Comparison of ENCODE assay signal across 1 cellular context in the genomic region with DNA sequence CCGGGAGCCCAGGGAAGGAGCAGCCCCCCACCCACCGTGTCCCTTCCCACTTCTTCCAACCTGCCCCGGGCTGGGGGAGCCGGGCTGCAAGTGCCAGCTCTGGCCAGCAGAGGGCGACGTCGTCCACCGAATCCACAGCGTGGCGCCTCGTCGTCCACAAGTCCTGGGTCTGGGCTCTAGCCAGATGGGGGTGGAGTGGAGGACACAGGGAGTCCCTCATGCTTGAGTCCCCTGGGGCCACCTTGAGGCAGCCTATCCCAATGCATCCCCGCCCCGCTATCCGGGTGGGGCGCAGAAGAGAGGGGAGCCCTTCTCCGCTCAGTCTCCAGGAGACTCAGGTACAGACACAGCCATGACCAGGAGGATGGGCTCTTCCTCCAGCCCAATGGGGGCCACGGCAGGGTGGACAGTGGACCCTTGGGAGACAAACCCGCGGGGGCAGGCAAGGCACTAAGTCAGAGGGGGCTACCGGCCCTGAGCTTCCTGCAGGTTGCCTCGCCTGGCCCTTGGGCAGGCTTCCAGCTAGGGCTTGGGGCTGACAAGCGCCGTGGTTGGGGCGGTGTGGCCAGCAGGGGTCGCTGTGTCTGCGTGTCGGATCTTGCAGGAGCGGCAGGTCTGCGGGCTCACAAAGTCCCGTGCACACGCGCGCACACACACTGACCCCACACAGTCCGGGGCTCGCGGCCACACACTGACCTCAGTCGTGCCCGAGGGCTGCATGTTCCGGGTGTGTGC.
TF ChIP-seq lines count a peak whose summit lies in the region.

No MANE protein-coding gene starts in this region.

TF ChIP-seq in K562, 482 proteins besides CTCF, POLR2A, EP300 and RAD21 (continues in another document):
- TF ChIP-seq PHF8 (IDR thresholded peaks at IDR 0.05; ENCODE audit: borderline replicate concordance, low read length): peak; percentile 40; the same call in 1 of the 2 replicates
- TF ChIP-seq ARID1B (IDR thresholded peaks at IDR 0.05): peak; percentile 43
- peak; percentile 83 for TF ChIP-seq CBFB (CRISPR knock-in tag; IDR thresholded peaks at IDR 0.05)
- TF ChIP-seq L3MBTL2 (IDR thresholded peaks at IDR 0.05): peak; percentile 67
- TF ChIP-seq ZNF764 (CRISPR knock-in tag; IDR thresholded peaks at IDR 0.05; ENCODE audit: low read depth): peak; percentile 89
- TF ChIP-seq, protein P1, sequence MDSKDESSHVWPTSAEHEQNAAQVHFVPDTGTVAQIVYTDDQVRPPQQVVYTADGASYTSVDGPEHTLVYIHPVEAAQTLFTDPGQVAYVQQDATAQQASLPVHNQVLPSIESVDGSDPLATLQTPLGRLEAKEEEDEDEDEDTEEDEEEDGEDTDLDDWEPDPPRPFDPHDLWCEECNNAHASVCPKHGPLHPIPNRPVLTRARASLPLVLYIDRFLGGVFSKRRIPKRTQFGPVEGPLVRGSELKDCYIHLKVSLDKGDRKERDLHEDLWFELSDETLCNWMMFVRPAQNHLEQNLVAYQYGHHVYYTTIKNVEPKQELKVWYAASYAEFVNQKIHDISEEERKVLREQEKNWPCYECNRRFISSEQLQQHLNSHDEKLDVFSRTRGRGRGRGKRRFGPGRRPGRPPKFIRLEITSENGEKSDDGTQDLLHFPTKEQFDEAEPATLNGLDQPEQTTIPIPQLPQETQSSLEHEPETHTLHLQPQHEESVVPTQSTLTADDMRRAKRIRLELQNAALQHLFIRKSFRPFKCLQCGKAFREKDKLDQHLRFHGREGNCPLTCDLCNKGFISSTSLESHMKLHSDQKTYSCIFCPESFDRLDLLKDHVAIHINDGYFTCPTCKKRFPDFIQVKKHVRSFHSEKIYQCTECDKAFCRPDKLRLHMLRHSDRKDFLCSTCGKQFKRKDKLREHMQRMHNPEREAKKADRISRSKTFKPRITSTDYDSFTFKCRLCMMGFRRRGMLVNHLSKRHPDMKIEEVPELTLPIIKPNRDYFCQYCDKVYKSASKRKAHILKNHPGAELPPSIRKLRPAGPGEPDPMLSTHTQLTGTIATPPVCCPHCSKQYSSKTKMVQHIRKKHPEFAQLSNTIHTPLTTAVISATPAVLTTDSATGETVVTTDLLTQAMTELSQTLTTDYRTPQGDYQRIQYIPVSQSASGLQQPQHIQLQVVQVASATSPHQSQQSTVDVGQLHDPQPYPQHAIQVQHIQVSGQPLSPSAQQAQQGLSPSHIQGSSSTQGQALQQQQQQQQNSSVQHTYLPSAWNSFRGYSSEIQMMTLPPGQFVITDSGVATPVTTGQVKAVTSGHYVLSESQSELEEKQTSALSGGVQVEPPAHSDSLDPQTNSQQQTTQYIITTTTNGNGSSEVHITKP (IDR thresholded peaks at IDR 0.05; ENCODE audit: partially characterized antibody): peak; percentile 34
- TF ChIP-seq RBFOX2 (IDR thresholded peaks at IDR 0.05; ENCODE audit: low read depth, low read length): peak; percentile 51
- peak in 1 of 2 experiments; percentile 50; a peak in 1 of 4 replicates for TF ChIP-seq TEAD1 (CRISPR knock-in tag; IDR thresholded peaks at IDR 0.05)
- peak; percentile 59; the same call in 1 of the 2 replicates for TF ChIP-seq KLF1 (tag; IDR thresholded peaks at IDR 0.05)
- peak; percentile 26; the same call in 1 of the 2 replicates for TF ChIP-seq KLF6 (CRISPR knock-in tag; IDR thresholded peaks at IDR 0.05; ENCODE audit: borderline replicate concordance)
- TF ChIP-seq, protein P2, sequence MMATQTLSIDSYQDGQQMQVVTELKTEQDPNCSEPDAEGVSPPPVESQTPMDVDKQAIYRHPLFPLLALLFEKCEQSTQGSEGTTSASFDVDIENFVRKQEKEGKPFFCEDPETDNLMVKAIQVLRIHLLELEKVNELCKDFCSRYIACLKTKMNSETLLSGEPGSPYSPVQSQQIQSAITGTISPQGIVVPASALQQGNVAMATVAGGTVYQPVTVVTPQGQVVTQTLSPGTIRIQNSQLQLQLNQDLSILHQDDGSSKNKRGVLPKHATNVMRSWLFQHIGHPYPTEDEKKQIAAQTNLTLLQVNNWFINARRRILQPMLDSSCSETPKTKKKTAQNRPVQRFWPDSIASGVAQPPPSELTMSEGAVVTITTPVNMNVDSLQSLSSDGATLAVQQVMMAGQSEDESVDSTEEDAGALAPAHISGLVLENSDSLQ (IDR thresholded peaks at IDR 0.05): no peak
- TF ChIP-seq CTBP1 (IDR thresholded peaks at IDR 0.05; ENCODE audit: borderline replicate concordance): peak; percentile 71; the same call in 1 of the 2 replicates
- TF ChIP-seq DPF2 (IDR thresholded peaks at IDR 0.05): peak; percentile 38; the same call in 1 of the 2 replicates
- TF ChIP-seq, protein P3, sequence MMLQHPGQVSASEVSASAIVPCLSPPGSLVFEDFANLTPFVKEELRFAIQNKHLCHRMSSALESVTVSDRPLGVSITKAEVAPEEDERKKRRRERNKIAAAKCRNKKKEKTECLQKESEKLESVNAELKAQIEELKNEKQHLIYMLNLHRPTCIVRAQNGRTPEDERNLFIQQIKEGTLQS (IDR thresholded peaks at IDR 0.05): no peak
- TF ChIP-seq, protein P3 (CRISPR knock-in tag; conservative IDR thresholded peaks at IDR 0.05): 0 out of 2 replicates have a peak, but pooled peaks have one; percentile 7
- TF ChIP-seq, protein P4, sequence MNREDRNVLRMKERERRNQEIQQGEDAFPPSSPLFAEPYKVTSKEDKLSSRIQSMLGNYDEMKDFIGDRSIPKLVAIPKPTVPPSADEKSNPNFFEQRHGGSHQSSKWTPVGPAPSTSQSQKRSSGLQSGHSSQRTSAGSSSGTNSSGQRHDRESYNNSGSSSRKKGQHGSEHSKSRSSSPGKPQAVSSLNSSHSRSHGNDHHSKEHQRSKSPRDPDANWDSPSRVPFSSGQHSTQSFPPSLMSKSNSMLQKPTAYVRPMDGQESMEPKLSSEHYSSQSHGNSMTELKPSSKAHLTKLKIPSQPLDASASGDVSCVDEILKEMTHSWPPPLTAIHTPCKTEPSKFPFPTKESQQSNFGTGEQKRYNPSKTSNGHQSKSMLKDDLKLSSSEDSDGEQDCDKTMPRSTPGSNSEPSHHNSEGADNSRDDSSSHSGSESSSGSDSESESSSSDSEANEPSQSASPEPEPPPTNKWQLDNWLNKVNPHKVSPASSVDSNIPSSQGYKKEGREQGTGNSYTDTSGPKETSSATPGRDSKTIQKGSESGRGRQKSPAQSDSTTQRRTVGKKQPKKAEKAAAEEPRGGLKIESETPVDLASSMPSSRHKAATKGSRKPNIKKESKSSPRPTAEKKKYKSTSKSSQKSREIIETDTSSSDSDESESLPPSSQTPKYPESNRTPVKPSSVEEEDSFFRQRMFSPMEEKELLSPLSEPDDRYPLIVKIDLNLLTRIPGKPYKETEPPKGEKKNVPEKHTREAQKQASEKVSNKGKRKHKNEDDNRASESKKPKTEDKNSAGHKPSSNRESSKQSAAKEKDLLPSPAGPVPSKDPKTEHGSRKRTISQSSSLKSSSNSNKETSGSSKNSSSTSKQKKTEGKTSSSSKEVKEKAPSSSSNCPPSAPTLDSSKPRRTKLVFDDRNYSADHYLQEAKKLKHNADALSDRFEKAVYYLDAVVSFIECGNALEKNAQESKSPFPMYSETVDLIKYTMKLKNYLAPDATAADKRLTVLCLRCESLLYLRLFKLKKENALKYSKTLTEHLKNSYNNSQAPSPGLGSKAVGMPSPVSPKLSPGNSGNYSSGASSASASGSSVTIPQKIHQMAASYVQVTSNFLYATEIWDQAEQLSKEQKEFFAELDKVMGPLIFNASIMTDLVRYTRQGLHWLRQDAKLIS (CRISPR knock-in tag; IDR thresholded peaks at IDR 0.05): peak; percentile 75; the same call in 1 of the 2 replicates
- peak; percentile 67; the same call in 1 of the 2 replicates for TF ChIP-seq RB1 (IDR thresholded peaks at IDR 0.05; ENCODE audit: low read depth)
- TF ChIP-seq STAG1 (CRISPR knock-in tag; IDR thresholded peaks at IDR 0.05; ENCODE audit: borderline replicate concordance): peak; percentile 96
- TF ChIP-seq YY1 (IDR thresholded peaks at IDR 0.05; ENCODE audit: borderline replicate concordance in 1 of 3, control insufficient read depth in 1 of 3, extremely low read depth in 1 of 3, insufficient read depth in 3 of 3, insufficient read length in 1 of 3, insufficient replicate concordance in 2 of 3, low read depth in 1 of 3, low read length in 2 of 3): peak in 2 of 3 experiments; percentile 24 to 31
- no peak for TF ChIP-seq HEY1 (CRISPR knock-in tag; IDR thresholded peaks at IDR 0.05; ENCODE audit: borderline replicate concordance)
- 0 out of 2 replicates have a peak, but pooled peaks have one; percentile 69 for TF ChIP-seq ARID2 (IDR thresholded peaks at IDR 0.05)
- TF ChIP-seq, protein P5, sequence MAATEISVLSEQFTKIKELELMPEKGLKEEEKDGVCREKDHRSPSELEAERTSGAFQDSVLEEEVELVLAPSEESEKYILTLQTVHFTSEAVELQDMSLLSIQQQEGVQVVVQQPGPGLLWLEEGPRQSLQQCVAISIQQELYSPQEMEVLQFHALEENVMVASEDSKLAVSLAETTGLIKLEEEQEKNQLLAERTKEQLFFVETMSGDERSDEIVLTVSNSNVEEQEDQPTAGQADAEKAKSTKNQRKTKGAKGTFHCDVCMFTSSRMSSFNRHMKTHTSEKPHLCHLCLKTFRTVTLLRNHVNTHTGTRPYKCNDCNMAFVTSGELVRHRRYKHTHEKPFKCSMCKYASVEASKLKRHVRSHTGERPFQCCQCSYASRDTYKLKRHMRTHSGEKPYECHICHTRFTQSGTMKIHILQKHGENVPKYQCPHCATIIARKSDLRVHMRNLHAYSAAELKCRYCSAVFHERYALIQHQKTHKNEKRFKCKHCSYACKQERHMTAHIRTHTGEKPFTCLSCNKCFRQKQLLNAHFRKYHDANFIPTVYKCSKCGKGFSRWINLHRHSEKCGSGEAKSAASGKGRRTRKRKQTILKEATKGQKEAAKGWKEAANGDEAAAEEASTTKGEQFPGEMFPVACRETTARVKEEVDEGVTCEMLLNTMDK (IDR thresholded peaks at IDR 0.05; ENCODE audit: borderline replicate concordance, insufficient read depth, low read depth, low read length, poor library complexity, severe bottlenecking): peak; percentile 55
- TF ChIP-seq, protein P6, sequence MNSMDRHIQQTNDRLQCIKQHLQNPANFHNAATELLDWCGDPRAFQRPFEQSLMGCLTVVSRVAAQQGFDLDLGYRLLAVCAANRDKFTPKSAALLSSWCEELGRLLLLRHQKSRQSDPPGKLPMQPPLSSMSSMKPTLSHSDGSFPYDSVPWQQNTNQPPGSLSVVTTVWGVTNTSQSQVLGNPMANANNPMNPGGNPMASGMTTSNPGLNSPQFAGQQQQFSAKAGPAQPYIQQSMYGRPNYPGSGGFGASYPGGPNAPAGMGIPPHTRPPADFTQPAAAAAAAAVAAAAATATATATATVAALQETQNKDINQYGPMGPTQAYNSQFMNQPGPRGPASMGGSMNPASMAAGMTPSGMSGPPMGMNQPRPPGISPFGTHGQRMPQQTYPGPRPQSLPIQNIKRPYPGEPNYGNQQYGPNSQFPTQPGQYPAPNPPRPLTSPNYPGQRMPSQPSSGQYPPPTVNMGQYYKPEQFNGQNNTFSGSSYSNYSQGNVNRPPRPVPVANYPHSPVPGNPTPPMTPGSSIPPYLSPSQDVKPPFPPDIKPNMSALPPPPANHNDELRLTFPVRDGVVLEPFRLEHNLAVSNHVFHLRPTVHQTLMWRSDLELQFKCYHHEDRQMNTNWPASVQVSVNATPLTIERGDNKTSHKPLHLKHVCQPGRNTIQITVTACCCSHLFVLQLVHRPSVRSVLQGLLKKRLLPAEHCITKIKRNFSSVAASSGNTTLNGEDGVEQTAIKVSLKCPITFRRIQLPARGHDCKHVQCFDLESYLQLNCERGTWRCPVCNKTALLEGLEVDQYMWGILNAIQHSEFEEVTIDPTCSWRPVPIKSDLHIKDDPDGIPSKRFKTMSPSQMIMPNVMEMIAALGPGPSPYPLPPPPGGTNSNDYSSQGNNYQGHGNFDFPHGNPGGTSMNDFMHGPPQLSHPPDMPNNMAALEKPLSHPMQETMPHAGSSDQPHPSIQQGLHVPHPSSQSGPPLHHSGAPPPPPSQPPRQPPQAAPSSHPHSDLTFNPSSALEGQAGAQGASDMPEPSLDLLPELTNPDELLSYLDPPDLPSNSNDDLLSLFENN (IDR thresholded peaks at IDR 0.05; ENCODE audit: low read depth in 2 of 2, low read length in 2 of 2): peak in 1 of 2 experiments; percentile 20; a peak in 1 of 4 replicates
- TF ChIP-seq HDAC1 (IDR thresholded peaks at IDR 0.05): 0 out of 4 replicates have a peak, but pooled peaks of 1 of the 2 experiments have one; percentile 28
- no peak for TF ChIP-seq SRSF9 (IDR thresholded peaks at IDR 0.05; ENCODE audit: borderline replicate concordance, low read depth, low read length)
- TF ChIP-seq, protein P7, sequence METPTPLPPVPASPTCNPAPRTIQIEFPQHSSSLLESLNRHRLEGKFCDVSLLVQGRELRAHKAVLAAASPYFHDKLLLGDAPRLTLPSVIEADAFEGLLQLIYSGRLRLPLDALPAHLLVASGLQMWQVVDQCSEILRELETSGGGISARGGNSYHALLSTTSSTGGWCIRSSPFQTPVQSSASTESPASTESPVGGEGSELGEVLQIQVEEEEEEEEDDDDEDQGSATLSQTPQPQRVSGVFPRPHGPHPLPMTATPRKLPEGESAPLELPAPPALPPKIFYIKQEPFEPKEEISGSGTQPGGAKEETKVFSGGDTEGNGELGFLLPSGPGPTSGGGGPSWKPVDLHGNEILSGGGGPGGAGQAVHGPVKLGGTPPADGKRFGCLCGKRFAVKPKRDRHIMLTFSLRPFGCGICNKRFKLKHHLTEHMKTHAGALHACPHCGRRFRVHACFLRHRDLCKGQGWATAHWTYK (CRISPR knock-in tag; IDR thresholded peaks at IDR 0.05): peak; percentile 83; the same call in 1 of the 2 replicates
- TF ChIP-seq, protein P8, sequence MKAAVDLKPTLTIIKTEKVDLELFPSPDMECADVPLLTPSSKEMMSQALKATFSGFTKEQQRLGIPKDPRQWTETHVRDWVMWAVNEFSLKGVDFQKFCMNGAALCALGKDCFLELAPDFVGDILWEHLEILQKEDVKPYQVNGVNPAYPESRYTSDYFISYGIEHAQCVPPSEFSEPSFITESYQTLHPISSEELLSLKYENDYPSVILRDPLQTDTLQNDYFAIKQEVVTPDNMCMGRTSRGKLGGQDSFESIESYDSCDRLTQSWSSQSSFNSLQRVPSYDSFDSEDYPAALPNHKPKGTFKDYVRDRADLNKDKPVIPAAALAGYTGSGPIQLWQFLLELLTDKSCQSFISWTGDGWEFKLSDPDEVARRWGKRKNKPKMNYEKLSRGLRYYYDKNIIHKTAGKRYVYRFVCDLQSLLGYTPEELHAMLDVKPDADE (conservative IDR thresholded peaks at IDR 0.05; ENCODE audit: control insufficient read depth, low read depth, low read length): 0 out of 2 replicates have a peak, but pooled peaks have one; percentile 31
- no peak for TF ChIP-seq ZNF146 (CRISPR knock-in tag; IDR thresholded peaks at IDR 0.05; ENCODE audit: unreplicated experiment)
- no peak for TF ChIP-seq TAL1 (IDR thresholded peaks at IDR 0.05)
- TF ChIP-seq, protein P9, sequence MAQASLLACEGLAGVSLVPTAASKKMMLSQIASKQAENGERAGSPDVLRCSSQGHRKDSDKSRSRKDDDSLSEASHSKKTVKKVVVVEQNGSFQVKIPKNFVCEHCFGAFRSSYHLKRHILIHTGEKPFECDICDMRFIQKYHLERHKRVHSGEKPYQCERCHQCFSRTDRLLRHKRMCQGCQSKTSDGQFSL (CRISPR knock-in tag; IDR thresholded peaks at IDR 0.05): peak; percentile 89
- TF ChIP-seq, protein P9 (tag; IDR thresholded peaks at IDR 0.05): peak in 1 of 2 experiments; percentile 58; a peak in 1 of 4 replicates
- peak; percentile 79 for TF ChIP-seq EHMT2 (IDR thresholded peaks at IDR 0.05)
- no peak for TF ChIP-seq DIDO1 (tag; IDR thresholded peaks at IDR 0.05; ENCODE audit: low read depth)
- peak; percentile 25; the same call in 1 of the 2 replicates for TF ChIP-seq ZNF263 (CRISPR knock-in tag; IDR thresholded peaks at IDR 0.05; ENCODE audit: borderline replicate concordance)
- 0 out of 2 replicates have a peak, but pooled peaks have one; percentile 66 for TF ChIP-seq HDAC2 (IDR thresholded peaks at IDR 0.05)
